In genomic region chr13:98466634-98467236, GRCh38 we compare ENCODE assay signal across 1 cellular context.
TF ChIP-seq lines count a peak whose summit lies in the region.

No MANE protein-coding gene starts in this region.

TF ChIP-seq in WTC11, 78 proteins besides CTCF, POLR2A, EP300 and RAD21 (continued from another document):
- TF ChIP-seq ATF3 (CRISPR knock-in tag; conservative IDR thresholded peaks at IDR 0.05) (no peak), GRHL2 (CRISPR knock-in tag; IDR thresholded peaks at IDR 0.05; ENCODE audit: insufficient replicate concordance, severe bottlenecking) (no peak), SMAD4 (CRISPR knock-in tag; IDR thresholded peaks at IDR 0.05) (no peak), PREB (CRISPR knock-in tag; IDR thresholded peaks at IDR 0.05; ENCODE audit: borderline replicate concordance) (no peak), TP53 (CRISPR knock-in tag; IDR thresholded peaks at IDR 0.05) (no peak), ZNF232 (CRISPR knock-in tag; IDR thresholded peaks at IDR 0.05) (no peak), TEAD4 (CRISPR knock-in tag; IDR thresholded peaks at IDR 0.05) (no peak), GABPB1 (CRISPR knock-in tag; IDR thresholded peaks at IDR 0.05) (no peak)
